Comparison of ENCODE assay signal across 12 cellular contexts in genomic region chrX:150847088-150847487, GRCh38.
"Had no signal": no experiment of that assay in that cellular context is flagged by ENCODE, and none has a peak within 500 bp of the region (broad histone marks: within the 10 kb centered on the region; RNA-seq: fewer than 3 reads in every experiment).

No MANE protein-coding gene starts in this region.

- DNase-seq: activated CD4-positive, alpha-beta T cell treated with anti-CD3 and anti-CD28 coated beads, Interleukin-2, amount 10 ng/mL, durations not matched to agents 7 days and 5 days; activated CD4-positive, CD25-positive, alpha-beta regulatory T cell; activated CD8-positive, alpha-beta memory T cell treated with anti-CD3 and anti-CD28 coated beads for 24 hours; anterior cingulate cortex; cerebellar nuclear complex; effector memory CD8-positive, alpha-beta T cell; naive thymus-derived CD4-positive, alpha-beta T cell; retina; stimulated activated CD4-positive, alpha-beta T cell treated with anti-CD3 and anti-CD28 coated beads, Interleukin-2, amount 100 ng/mL, for 48 hours; stimulated activated naive CD4-positive, alpha-beta T cell treated with Interleukin-2 at 50 U/mL for 16 hours had no signal

- H3K27ac ChIP-seq: suprapubic skin had no signal

- H3K36me3 ChIP-seq: suprapubic skin had no signal

- H3K9me3 ChIP-seq: suprapubic skin had no signal

- ATAC-seq: effector memory CD8-positive, alpha-beta T cell; naive thymus-derived CD4-positive, alpha-beta T cell had no signal

- H3K4me3 ChIP-seq: suprapubic skin had no signal

- H3K27me3 ChIP-seq: suprapubic skin had no signal

- FAIRE-seq: islet of Langerhans had no signal
